ENCODE assay signal across 1 cellular context in genomic region chr1:40161125-40161887, GRCh38.
TF ChIP-seq lines count a peak whose summit lies in the region.

A gene with protein sequence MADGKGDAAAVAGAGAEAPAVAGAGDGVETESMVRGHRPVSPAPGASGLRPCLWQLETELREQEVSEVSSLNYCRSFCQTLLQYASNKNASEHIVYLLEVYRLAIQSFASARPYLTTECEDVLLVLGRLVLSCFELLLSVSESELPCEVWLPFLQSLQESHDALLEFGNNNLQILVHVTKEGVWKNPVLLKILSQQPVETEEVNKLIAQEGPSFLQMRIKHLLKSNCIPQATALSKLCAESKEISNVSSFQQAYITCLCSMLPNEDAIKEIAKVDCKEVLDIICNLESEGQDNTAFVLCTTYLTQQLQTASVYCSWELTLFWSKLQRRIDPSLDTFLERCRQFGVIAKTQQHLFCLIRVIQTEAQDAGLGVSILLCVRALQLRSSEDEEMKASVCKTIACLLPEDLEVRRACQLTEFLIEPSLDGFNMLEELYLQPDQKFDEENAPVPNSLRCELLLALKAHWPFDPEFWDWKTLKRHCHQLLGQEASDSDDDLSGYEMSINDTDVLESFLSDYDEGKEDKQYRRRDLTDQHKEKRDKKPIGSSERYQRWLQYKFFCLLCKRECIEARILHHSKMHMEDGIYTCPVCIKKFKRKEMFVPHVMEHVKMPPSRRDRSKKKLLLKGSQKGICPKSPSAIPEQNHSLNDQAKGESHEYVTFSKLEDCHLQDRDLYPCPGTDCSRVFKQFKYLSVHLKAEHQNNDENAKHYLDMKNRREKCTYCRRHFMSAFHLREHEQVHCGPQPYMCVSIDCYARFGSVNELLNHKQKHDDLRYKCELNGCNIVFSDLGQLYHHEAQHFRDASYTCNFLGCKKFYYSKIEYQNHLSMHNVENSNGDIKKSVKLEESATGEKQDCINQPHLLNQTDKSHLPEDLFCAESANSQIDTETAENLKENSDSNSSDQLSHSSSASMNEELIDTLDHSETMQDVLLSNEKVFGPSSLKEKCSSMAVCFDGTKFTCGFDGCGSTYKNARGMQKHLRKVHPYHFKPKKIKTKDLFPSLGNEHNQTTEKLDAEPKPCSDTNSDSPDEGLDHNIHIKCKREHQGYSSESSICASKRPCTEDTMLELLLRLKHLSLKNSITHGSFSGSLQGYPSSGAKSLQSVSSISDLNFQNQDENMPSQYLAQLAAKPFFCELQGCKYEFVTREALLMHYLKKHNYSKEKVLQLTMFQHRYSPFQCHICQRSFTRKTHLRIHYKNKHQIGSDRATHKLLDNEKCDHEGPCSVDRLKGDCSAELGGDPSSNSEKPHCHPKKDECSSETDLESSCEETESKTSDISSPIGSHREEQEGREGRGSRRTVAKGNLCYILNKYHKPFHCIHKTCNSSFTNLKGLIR (N-terminal part only) (plus strand): TSS chr1:40161387. CDS start chr1:40161400, 13 bp downstream.

TF ChIP-seq in K562, 482 proteins besides CTCF, POLR2A, EP300 and RAD21 (continued from another document and continues in another):
- TF ChIP-seq HMGXB4 (CRISPR knock-in tag; IDR thresholded peaks at IDR 0.05) (peak; percentile 56), ZNF239 (CRISPR knock-in tag; IDR thresholded peaks at IDR 0.05) (no peak), MCM7 (IDR thresholded peaks at IDR 0.05) (no peak), CAMTA2 (CRISPR knock-in tag; conservative IDR thresholded peaks at IDR 0.05) (peak; percentile 52; the same call in 1 of the 2 replicates), ELK3 (CRISPR knock-in tag; IDR thresholded peaks at IDR 0.05) (no peak), CEBPB (tag; IDR thresholded peaks at IDR 0.05) (no peak), ZNF696 (CRISPR knock-in tag; conservative IDR thresholded peaks at IDR 0.05) (no peak), KLF13 (tag; IDR thresholded peaks at IDR 0.05; ENCODE audit: borderline replicate concordance, low read depth) (peak; percentile 64; the same call in 1 of the 2 replicates), ID3 (CRISPR knock-in tag; IDR thresholded peaks at IDR 0.05) (no peak), ID3 (tag; IDR thresholded peaks at IDR 0.05) (no peak), POLR2B (IDR thresholded peaks at IDR 0.05; ENCODE audit: low read depth, partially characterized antibody) (peak; percentile 82), SNRNP70 (optimal IDR thresholded peaks at IDR 0.05; ENCODE audit: low read depth, low read length) (no peak), TSC22D4 (tag; IDR thresholded peaks at IDR 0.05) (no peak), C11orf30 (IDR thresholded peaks at IDR 0.05; ENCODE audit: low read depth) (peak; percentile 98), ZC3H11A (IDR thresholded peaks at IDR 0.05; ENCODE audit: low read depth, low read length) (0 out of 2 replicates have a peak, but pooled peaks have one; percentile 79), GATAD2A (IDR thresholded peaks at IDR 0.05) (peak; percentile 41; the same call in 1 of the 2 replicates), ZBTB2 (IDR thresholded peaks at IDR 0.05) (peak; percentile 53; the same call in 1 of the 2 replicates), KAT8 (IDR thresholded peaks at IDR 0.05; ENCODE audit: low read depth) (no peak), MEF2A (IDR thresholded peaks at IDR 0.05; ENCODE audit: control insufficient read depth, low read depth, low read length) (no peak), KLF1 (tag; IDR thresholded peaks at IDR 0.05) (no peak), FOXK2 (conservative IDR thresholded peaks at IDR 0.05 in 1 of 2, IDR thresholded peaks at IDR 0.05 in 1 of 2; ENCODE audit: low read depth in 2 of 2) (peak; percentile 95 to 98), ZBTB7A (IDR thresholded peaks at IDR 0.05; ENCODE audit: borderline replicate concordance, control insufficient read depth, low read depth, low read length) (peak; percentile 74), ARID2 (IDR thresholded peaks at IDR 0.05) (no peak), KDM4B (IDR thresholded peaks at IDR 0.05; ENCODE audit: borderline replicate concordance in 2 of 2, low read depth in 1 of 2) (0 out of 4 replicates have a peak, but pooled peaks of 1 of the 2 experiments have one; percentile 19), MNT (conservative IDR thresholded peaks at IDR 0.05) (peak; percentile 97 to 99), ARID1B (IDR thresholded peaks at IDR 0.05) (no peak), HMBOX1 (IDR thresholded peaks at IDR 0.05) (no peak; the same call in 1 of the 2 replicates), SPI1 (IDR thresholded peaks at IDR 0.05; ENCODE audit: borderline replicate concordance, low read depth, low read length) (no peak), HNRNPK (IDR thresholded peaks at IDR 0.05; ENCODE audit: low read depth, low read length, poor library complexity, severe bottlenecking) (no peak), CGGBP1 (CRISPR knock-in tag; IDR thresholded peaks at IDR 0.05) (no peak), TCF7 (IDR thresholded peaks at IDR 0.05; ENCODE audit: borderline replicate concordance) (peak; percentile 84), ZNF398 (CRISPR knock-in tag; IDR thresholded peaks at IDR 0.05) (no peak), HLTF (IDR thresholded peaks at IDR 0.05) (no peak), POLR2H (tag; IDR thresholded peaks at IDR 0.05; ENCODE audit: low read depth) (peak; percentile 78), LEF1 (IDR thresholded peaks at IDR 0.05) (no peak), COPS2 (conservative IDR thresholded peaks at IDR 0.05) (no peak), KDM5B (IDR thresholded peaks at IDR 0.05; ENCODE audit: insufficient replicate concordance, low read depth, low read length) (peak; percentile 97), MCM3 (IDR thresholded peaks at IDR 0.05) (no peak), CTBP1 (IDR thresholded peaks at IDR 0.05; ENCODE audit: borderline replicate concordance) (peak; percentile 76), RUNX1 (IDR thresholded peaks at IDR 0.05; ENCODE audit: low read depth) (no peak)
- TF ChIP-seq, protein P1, sequence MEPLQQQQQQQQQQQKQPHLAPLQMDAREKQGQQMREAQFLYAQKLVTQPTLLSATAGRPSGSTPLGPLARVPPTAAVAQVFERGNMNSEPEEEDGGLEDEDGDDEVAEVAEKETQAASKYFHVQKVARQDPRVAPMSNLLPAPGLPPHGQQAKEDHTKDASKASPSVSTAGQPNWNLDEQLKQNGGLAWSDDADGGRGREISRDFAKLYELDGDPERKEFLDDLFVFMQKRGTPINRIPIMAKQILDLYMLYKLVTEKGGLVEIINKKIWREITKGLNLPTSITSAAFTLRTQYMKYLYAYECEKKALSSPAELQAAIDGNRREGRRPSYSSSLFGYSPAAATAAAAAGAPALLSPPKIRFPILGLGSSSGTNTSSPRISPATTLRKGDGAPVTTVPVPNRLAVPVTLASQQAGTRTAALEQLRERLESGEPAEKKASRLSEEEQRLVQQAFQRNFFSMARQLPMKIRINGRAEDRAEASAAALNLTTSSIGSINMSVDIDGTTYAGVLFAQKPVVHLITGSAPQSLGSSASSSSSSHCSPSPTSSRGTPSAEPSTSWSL (CRISPR knock-in tag; IDR thresholded peaks at IDR 0.05; ENCODE audit: borderline replicate concordance), result 0 out of 2 replicates have a peak, but pooled peaks have one; percentile 49
- TF ChIP-seq, protein P2, sequence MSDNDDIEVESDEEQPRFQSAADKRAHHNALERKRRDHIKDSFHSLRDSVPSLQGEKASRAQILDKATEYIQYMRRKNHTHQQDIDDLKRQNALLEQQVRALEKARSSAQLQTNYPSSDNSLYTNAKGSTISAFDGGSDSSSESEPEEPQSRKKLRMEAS (CRISPR knock-in tag; IDR thresholded peaks at IDR 0.05), result peak; percentile 94
- TF ChIP-seq, protein P3, sequence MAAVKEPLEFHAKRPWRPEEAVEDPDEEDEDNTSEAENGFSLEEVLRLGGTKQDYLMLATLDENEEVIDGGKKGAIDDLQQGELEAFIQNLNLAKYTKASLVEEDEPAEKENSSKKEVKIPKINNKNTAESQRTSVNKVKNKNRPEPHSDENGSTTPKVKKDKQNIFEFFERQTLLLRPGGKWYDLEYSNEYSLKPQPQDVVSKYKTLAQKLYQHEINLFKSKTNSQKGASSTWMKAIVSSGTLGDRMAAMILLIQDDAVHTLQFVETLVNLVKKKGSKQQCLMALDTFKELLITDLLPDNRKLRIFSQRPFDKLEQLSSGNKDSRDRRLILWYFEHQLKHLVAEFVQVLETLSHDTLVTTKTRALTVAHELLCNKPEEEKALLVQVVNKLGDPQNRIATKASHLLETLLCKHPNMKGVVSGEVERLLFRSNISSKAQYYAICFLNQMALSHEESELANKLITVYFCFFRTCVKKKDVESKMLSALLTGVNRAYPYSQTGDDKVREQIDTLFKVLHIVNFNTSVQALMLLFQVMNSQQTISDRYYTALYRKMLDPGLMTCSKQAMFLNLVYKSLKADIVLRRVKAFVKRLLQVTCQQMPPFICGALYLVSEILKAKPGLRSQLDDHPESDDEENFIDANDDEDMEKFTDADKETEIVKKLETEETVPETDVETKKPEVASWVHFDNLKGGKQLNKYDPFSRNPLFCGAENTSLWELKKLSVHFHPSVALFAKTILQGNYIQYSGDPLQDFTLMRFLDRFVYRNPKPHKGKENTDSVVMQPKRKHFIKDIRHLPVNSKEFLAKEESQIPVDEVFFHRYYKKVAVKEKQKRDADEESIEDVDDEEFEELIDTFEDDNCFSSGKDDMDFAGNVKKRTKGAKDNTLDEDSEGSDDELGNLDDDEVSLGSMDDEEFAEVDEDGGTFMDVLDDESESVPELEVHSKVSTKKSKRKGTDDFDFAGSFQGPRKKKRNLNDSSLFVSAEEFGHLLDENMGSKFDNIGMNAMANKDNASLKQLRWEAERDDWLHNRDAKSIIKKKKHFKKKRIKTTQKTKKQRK (IDR thresholded peaks at IDR 0.05; ENCODE audit: borderline replicate concordance, low read depth, low read length), result no peak
